20 cellular contexts compared by ENCODE assay signal in the genomic region with DNA sequence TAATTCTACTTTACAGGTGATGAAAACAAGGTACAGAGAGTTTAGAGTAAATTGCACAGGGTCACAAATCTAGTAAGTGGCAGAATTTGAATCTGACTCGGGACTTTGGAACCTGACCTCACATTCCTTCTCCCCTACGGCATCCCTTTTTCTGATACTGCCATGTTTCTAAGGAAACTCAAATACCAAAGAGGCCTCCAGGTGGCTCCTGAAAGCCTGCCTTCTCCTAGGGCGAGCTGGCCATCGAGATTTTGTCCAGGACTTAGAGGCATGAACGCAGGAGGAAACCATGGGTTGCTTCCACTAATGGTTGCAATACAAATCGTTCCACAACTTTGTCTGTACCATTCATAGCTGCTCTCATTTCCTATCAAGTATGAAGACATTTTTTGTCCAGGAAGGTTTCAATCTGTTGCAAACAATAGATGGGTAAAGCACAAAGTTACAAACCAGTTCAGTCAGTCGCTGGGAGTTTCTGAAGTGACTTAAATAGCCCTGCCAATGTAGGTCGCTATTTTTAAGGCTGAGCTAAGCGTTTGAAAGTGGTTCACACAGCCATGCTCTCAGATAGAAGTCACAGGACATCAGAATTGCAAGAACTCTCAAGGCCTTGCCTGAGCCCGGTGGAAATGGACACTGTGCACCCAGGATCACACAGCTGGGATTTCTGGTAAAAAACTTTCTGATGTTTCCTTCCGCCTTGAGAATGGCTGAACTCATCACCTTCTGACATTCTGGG.
DNase-seq lines count a peak whose midpoint lies in the region; ATAC-seq, FAIRE-seq and TF ChIP-seq lines count a peak whose summit lies in the region.
"Had no signal": no experiment of that assay in that cellular context is flagged by ENCODE, and none has a peak within 500 bp of the region (broad histone marks: within the 10 kb centered on the region; RNA-seq: fewer than 3 reads in every experiment).

No MANE protein-coding gene starts in this region.

- H3K23ac ChIP-seq in IMR-90 (ENCODE audit: low read depth, low read length): no peak overlapping the region

- no peak overlapping the region for H3K4me2 ChIP-seq in IMR-90 (ENCODE audit: low read depth, low read length)
- H3K4me2 ChIP-seq: SK-N-SH had no signal

- intact Hi-C loops in IMR-90 (cut with micrococcal nuclease) (no loop called here), heart left ventricle (cut with DNase I) (no loop called here), A673 (cut with micrococcal nuclease; ENCODE audit: unreplicated experiment) (no loop called here)

- TF ChIP-seq CTCF in IMR-90 (conservative IDR thresholded peaks at IDR 0.05; ENCODE audit: low read depth, low read length) (no peak), heart left ventricle (IDR thresholded peaks at IDR 0.05) (no peak), A673 (conservative IDR thresholded peaks at IDR 0.05; ENCODE audit: low read depth, low read length) (no peak)

- TF ChIP-seq RAD21 in IMR-90 (IDR thresholded peaks at IDR 0.05; ENCODE audit: low read length): no peak

- FAIRE-seq in urothelium cell line (lab: Jason Lieb, UNC): no peak
- FAIRE-seq: G401.6, GM12891, H54 had no signal

- H4K20me1 ChIP-seq in IMR-90 (ENCODE audit: insufficient read depth, low read length): no peaks in the 10 kb centered on the region

- CTCF ChIA-PET in IMR-90 (lab: Yijun Ruan, JAX) (no interaction called here), A673 (lab: Charles Lee) (no interaction called here)

- ATAC-seq in IMR-90 (ENCODE audit: low read depth) (no peak), heart left ventricle (peak; percentile 91 to 97 (median 92))

- H2AK5ac ChIP-seq in IMR-90 (ENCODE audit: low read depth, low read length): no peak overlapping the region

- H4K5ac ChIP-seq in IMR-90 (ENCODE audit: low read depth, low read length): no peak overlapping the region

- BruUV-seq in IMR-90 (replicated peaks; lab: Mats Ljungman, UMichigan): no TSS peak
- no TSS peak for BruUV-seq in A673 (replicated peaks; lab: Mats Ljungman, UMichigan)

- no peak overlapping the region for H3K27ac ChIP-seq in IMR-90 (ENCODE audit: insufficient read depth, low read length)
- H3K27ac ChIP-seq in heart left ventricle: peak overlapping the region; percentile 12 to 89 (median 74)
- H3K27ac ChIP-seq in A673 (ENCODE audit: low read depth, low read length, poor library complexity, severe bottlenecking): no peak overlapping the region
- H3K27ac ChIP-seq: Peyer's patch had no signal

- POLR2A ChIA-PET in IMR-90 (lab: Charles Lee; ENCODE audit: unreplicated experiment) (no interaction called here), A673 (lab: Charles Lee; ENCODE audit: low non-redundant PET) (no interaction called here)

- no peaks in the 10 kb centered on the region for H3K27me3 ChIP-seq in IMR-90 (ENCODE audit: control insufficient read depth, insufficient read depth, low read length)
- H3K27me3 ChIP-seq in heart left ventricle: no peaks in the 10 kb centered on the region
- peaks cover 22% of the 10 kb centered on the region for H3K27me3 ChIP-seq in A673 (replicated peaks; ENCODE audit: insufficient read depth, low read depth, low read length, poor library complexity)
- H3K27me3 ChIP-seq: BE2C, MG63, Peyer's patch had no signal

- no peak overlapping the region for H4K8ac ChIP-seq in IMR-90 (ENCODE audit: low read depth in 2 of 2, low read length in 2 of 2)

- no peaks in the 10 kb centered on the region for H3K9me1 ChIP-seq in IMR-90 (ENCODE audit: insufficient read depth, low read length)

- H3K4ac ChIP-seq in IMR-90 (ENCODE audit: low read depth, low read length): no peak overlapping the region

- no peak overlapping the region for H3K18ac ChIP-seq in IMR-90 (ENCODE audit: low read depth, low read length)

- H3K4me3 ChIP-seq in IMR-90 (ENCODE audit: insufficient read depth, low read depth, low read length) (no peak overlapping the region), heart left ventricle (peak overlapping the region in 3 of 12 donors; percentile 9 to 19 (median 12)), A673 (ENCODE audit: low read depth, low read length, poor library complexity, severe bottlenecking) (no peak overlapping the region)
- H3K4me3 ChIP-seq: MG63, Peyer's patch had no signal

- H2BK5ac ChIP-seq in IMR-90 (ENCODE audit: low read depth, low read length, poor library complexity, severe bottlenecking): no peak overlapping the region

- H2AFZ ChIP-seq in IMR-90 (replicated peaks; ENCODE audit: low read length, poor library complexity): no peak overlapping the region

- H3K4me1 ChIP-seq in IMR-90 (ENCODE audit: control insufficient read depth, insufficient read depth, low read length) (no peaks in the 10 kb centered on the region), heart left ventricle (peaks cover 0 to 4% (median 0%) of the 10 kb centered on the region in 12 donors), A673 (ENCODE audit: insufficient read depth, low read length, poor library complexity, severe bottlenecking) (no peaks in the 10 kb centered on the region)
- H3K4me1 ChIP-seq: BE2C had no signal

- dilution Hi-C loops in IMR-90 (cut with HindIII; ENCODE audit: low sequenced_read_pairs, unreplicated experiment): no loop called here

- H4K91ac ChIP-seq in IMR-90 (ENCODE audit: insufficient read depth, low read depth, low read length): no peak overlapping the region

- H3K79me1 ChIP-seq in IMR-90 (ENCODE audit: low read depth in 1 of 2, low read length in 2 of 2): no peaks in the 10 kb centered on the region

- H3K9me3 ChIP-seq in IMR-90 (ENCODE audit: control insufficient read depth, insufficient read depth, low read length) (no peaks in the 10 kb centered on the region), heart left ventricle (no peaks in the 10 kb centered on the region), A673 (ENCODE audit: low read depth, low read length, poor library complexity, severe bottlenecking) (no peaks in the 10 kb centered on the region)
- H3K9me3 ChIP-seq: BE2C, MG63, Peyer's patch, SK-N-SH had no signal

- H2AK9ac ChIP-seq in IMR-90 (replicated peaks; ENCODE audit: low read depth, low read length, poor library complexity): peak overlapping the region; percentile 10

- no peak overlapping the region for H2BK15ac ChIP-seq in IMR-90 (ENCODE audit: low read depth, low read length)

- TF ChIP-seq POLR2A in IMR-90 (IDR thresholded peaks at IDR 0.05; ENCODE audit: low read depth, low read length) (no peak), heart left ventricle (IDR thresholded peaks at IDR 0.05) (no peak)

- in situ Hi-C loops in IMR-90 (cut with MboI; ENCODE audit: low sequenced_read_pairs): no loop called here

- H3K14ac ChIP-seq in IMR-90 (replicated peaks; ENCODE audit: low read depth, low read length): no peak overlapping the region

- DNase-seq in IMR-90 (no peak), heart left ventricle (peak in 3 of 5 donors; percentile 16 to 21 (median 19)), iPS-NIHi7 (ENCODE audit: extremely low spot score) (peak; percentile 35), urothelium cell line (ENCODE audit: low spot score) (peak; percentile 1), A673 (ENCODE audit: low spot score) (no peak), A172 (ENCODE audit: low spot score) (no peak)
- no peak for DNase-seq in activated naive CD4-positive, alpha-beta T cell (lab: John Stamatoyannopoulos, UW)
- DNase-seq: BE2C; Calu3; CD4-positive, alpha-beta T cell; MG63; NCI-H1092 treated with DMSO at 0.1 percent for 48 hours; NCI-H2081 treated with DMSO at 0.1 percent for 48 hours; NCI-H524; Peyer's patch; SHP77; SK-N-SH had no signal

- no peak overlapping the region for H2BK20ac ChIP-seq in IMR-90 (ENCODE audit: low read depth, low read length)

- H3K36me3 ChIP-seq in IMR-90 (ENCODE audit: control insufficient read depth, insufficient read depth, low read length) (no peaks in the 10 kb centered on the region), heart left ventricle (no peaks in the 10 kb centered on the region), A673 (ENCODE audit: insufficient read depth, low read length, poor library complexity, severe bottlenecking) (no peaks in the 10 kb centered on the region)
- H3K36me3 ChIP-seq: BE2C, MG63, Peyer's patch had no signal

- no peak overlapping the region for H3K56ac ChIP-seq in IMR-90 (ENCODE audit: extremely low read depth, insufficient read depth, low read length)

- no peak overlapping the region for H2BK120ac ChIP-seq in IMR-90 (ENCODE audit: low read depth, low read length)

- 43% methylated on average over 5 of the region's 11 CpGs; no CpG with 5 or more reads in 1 of the 2 experiments for WGBS in IMR-90 (ENCODE audit: extremely low coverage in 2 of 2, insufficient read length in 1 of 2), 2 experiments
- 47 to 55% (median 51%) methylated on average over 10 to 11 of the region's 11 CpGs for WGBS in heart left ventricle, 4 donors

- no peak overlapping the region for H3K9ac ChIP-seq in IMR-90 (ENCODE audit: low read depth, low read length)
- H3K9ac ChIP-seq: SK-N-SH had no signal

TF ChIP-seq in IMR-90, 13 proteins besides CTCF, POLR2A, EP300 and RAD21:
- no peak for TF ChIP-seq RFX5 (IDR thresholded peaks at IDR 0.05; ENCODE audit: low read depth, low read length)
- TF ChIP-seq NFE2L2 (IDR thresholded peaks at IDR 0.05; ENCODE audit: low read depth, low read length): no peak
- no peak for TF ChIP-seq BHLHE40 (IDR thresholded peaks at IDR 0.05; ENCODE audit: low read depth, low read length)
- TF ChIP-seq RCOR1 (IDR thresholded peaks at IDR 0.05; ENCODE audit: insufficient replicate concordance, low read length): no peak
- no peak for TF ChIP-seq MAFK (IDR thresholded peaks at IDR 0.05; ENCODE audit: low read depth, low read length)
- no peak for TF ChIP-seq CEBPB (IDR thresholded peaks at IDR 0.05; ENCODE audit: low read depth, low read length)

Comparison
In these comparisons a context has a peak if more than half of its experiments do, and no peak if none do; other contexts are left out.
1. DNase-seq: peak in heart left ventricle (3 of 5), iPS-NIHi7 (single experiment) and urothelium cell line (single experiment); none in IMR-90 (single experiment), activated naive CD4-positive, alpha-beta T cell (0 of 4), A673 (single experiment) and A172 (single experiment).
2. H3K27ac ChIP-seq: peak in heart left ventricle (12 of 12); none in IMR-90 (single experiment) and A673 (single experiment).